ENCODE assay signal across 27 cellular contexts in the genomic region with DNA sequence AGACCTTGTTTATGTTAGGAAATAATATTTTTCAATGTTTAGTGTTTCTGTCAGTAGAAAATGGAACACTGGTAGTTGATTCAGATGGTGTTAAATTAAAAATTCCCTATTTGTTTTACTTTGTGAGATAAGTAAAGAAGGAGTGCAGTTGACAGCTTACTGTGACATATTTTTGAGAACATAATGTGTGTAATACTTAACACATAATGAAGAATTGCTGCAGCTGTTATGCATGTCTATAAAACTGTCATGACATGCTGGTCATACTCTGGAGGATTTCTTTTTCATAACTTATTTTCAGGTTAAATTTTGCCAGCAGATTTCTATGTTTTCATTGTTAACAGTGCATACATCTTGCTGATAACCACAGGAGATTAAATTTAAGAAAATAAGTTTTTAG.
A peak's percentile ranks its signal among the peaks of the same experiment; 100 is the strongest.
DNase-seq lines count a peak whose midpoint lies in the region; ATAC-seq and TF ChIP-seq lines count a peak whose summit lies in the region.
"Had no signal": no experiment of that assay in that cellular context is flagged by ENCODE, and none has a peak within 500 bp of the region (broad histone marks: within the 10 kb centered on the region; RNA-seq: fewer than 3 reads in every experiment).

No MANE protein-coding gene starts in this region.

- H3K4me1 ChIP-seq in HUES6 (ENCODE audit: control insufficient read depth, insufficient read depth, low read length) (peaks cover 6% of the 10 kb centered on the region; the same call in 1 of the 2 replicates), endodermal cell (ENCODE audit: control insufficient read depth, insufficient read depth, low read length) (no peaks in the 10 kb centered on the region), subcutaneous abdominal adipose tissue (ENCODE audit: control insufficient read depth in 5 of 5, insufficient read depth in 5 of 5, low read length in 5 of 5) (peaks cover 0 to 16% (median 8%) of the 10 kb centered on the region in 5 donors)
- H3K4me1 ChIP-seq: BLaER1 treated with 17β-estradiol and CSF1 and Interleukin-3, amounts not matched to agents 10 nM and 100 nM; Caco-2; prostate gland; SJSA1 had no signal

- H3K9ac ChIP-seq in HUES6 (ENCODE audit: low read length) (no peak overlapping the region), endodermal cell (ENCODE audit: extremely low read depth, low read length, poor library complexity, severe bottlenecking) (no peak overlapping the region), subcutaneous abdominal adipose tissue (ENCODE audit: low read length in 5 of 5) (peak overlapping the region in 2 of 5 donors; percentile 56 to 72)
- H3K9ac ChIP-seq: BLaER1 treated with 17β-estradiol and CSF1 and Interleukin-3, amounts not matched to agents 10 nM and 100 nM had no signal

- H3K4me3 Mint-ChIP-seq in endodermal cell = peak overlapping the region; percentile 72
- H3K4me3 Mint-ChIP-seq in effector memory CD8-positive, alpha-beta T cell = no peak overlapping the region
- H3K4me3 Mint-ChIP-seq: activated CD4-positive, alpha-beta memory T cell treated with anti-CD3 and anti-CD28 coated beads for 36 hours; immature natural killer cell; mesothelial cell of epicardium had no signal

- no peak overlapping the region for H3K27ac Mint-ChIP-seq in endodermal cell
- H3K27ac Mint-ChIP-seq in effector memory CD8-positive, alpha-beta T cell = no peak overlapping the region
- H3K27ac Mint-ChIP-seq: activated CD4-positive, alpha-beta memory T cell treated with anti-CD3 and anti-CD28 coated beads for 36 hours; immature natural killer cell; mesothelial cell of epicardium; naive thymus-derived CD8-positive, alpha-beta T cell had no signal

- ATAC-seq in GM21360 (IDR thresholded peaks at IDR 0.05; ENCODE audit: unreplicated experiment) = no peak
- ATAC-seq in effector memory CD8-positive, alpha-beta T cell (replicated peaks) = no peak
- ATAC-seq: activated CD4-positive, CD25-positive, alpha-beta regulatory T cell treated with anti-CD3 and anti-CD28 coated beads, Interleukin-2, amount 50 U/mL, for 24 hours; naive thymus-derived CD8-positive, alpha-beta T cell; stimulated activated naive CD8-positive, alpha-beta T cell treated with anti-CD3 and anti-CD28 coated beads, Interleukin-15, Interleukin-2, amounts not matched to agents 100 U/mL and 50 U/mL, for 24 hours had no signal

- H3K4me1 Mint-ChIP-seq in endodermal cell = peaks cover 4% of the 10 kb centered on the region
- H3K4me1 Mint-ChIP-seq in effector memory CD8-positive, alpha-beta T cell (ENCODE audit: low read depth in 2 of 2) = no peaks in the 10 kb centered on the region
- H3K4me1 Mint-ChIP-seq: immature natural killer cell; mesothelial cell of epicardium; naive thymus-derived CD8-positive, alpha-beta T cell had no signal

- H3K9me3 ChIP-seq in HUES6 (ENCODE audit: control insufficient read depth, insufficient read depth, low read depth, low read length) (no peaks in the 10 kb centered on the region), endodermal cell (ENCODE audit: control insufficient read depth, low read length) (no peaks in the 10 kb centered on the region), subcutaneous abdominal adipose tissue (ENCODE audit: control insufficient read depth in 5 of 5, low read length in 5 of 5) (peaks cover 0 to 7% (median 0%) of the 10 kb centered on the region in 5 donors)
- H3K9me3 ChIP-seq: Caco-2, prostate gland, sigmoid colon, SJSA1 had no signal

- H3K27me3 Mint-ChIP-seq in endodermal cell (ENCODE audit: insufficient read depth) = peaks cover 8% of the 10 kb centered on the region
- no peaks in the 10 kb centered on the region for H3K27me3 Mint-ChIP-seq in effector memory CD8-positive, alpha-beta T cell
- H3K27me3 Mint-ChIP-seq: activated CD4-positive, alpha-beta memory T cell treated with anti-CD3 and anti-CD28 coated beads for 36 hours had no signal

- H3K36me3 Mint-ChIP-seq in endodermal cell (ENCODE audit: low read depth) = no peaks in the 10 kb centered on the region
- H3K36me3 Mint-ChIP-seq in effector memory CD8-positive, alpha-beta T cell (ENCODE audit: insufficient read depth) = no peaks in the 10 kb centered on the region
- H3K36me3 Mint-ChIP-seq: activated CD4-positive, alpha-beta memory T cell treated with anti-CD3 and anti-CD28 coated beads for 36 hours; immature natural killer cell; mesothelial cell of epicardium had no signal

- H3K27ac ChIP-seq in HUES6 (ENCODE audit: low read depth, low read length) = no peak overlapping the region
- H3K27ac ChIP-seq in endodermal cell (ENCODE audit: low read depth, low read length) = no peak overlapping the region
- H3K27ac ChIP-seq in subcutaneous abdominal adipose tissue (ENCODE audit: low read depth, low read length) = peak overlapping the region; percentile 71
- H3K27ac ChIP-seq: BLaER1 treated with 17β-estradiol and CSF1 and Interleukin-3, amounts not matched to agents 10 nM and 100 nM; prostate gland; SJSA1 had no signal

- no peaks in the 10 kb centered on the region for H3K27me3 ChIP-seq in HUES6 (ENCODE audit: control insufficient read depth, insufficient read depth, low read length)
- no peaks in the 10 kb centered on the region for H3K27me3 ChIP-seq in endodermal cell (ENCODE audit: control insufficient read depth, insufficient read depth, low read length, poor library complexity, severe bottlenecking)
- H3K27me3 ChIP-seq in subcutaneous abdominal adipose tissue (ENCODE audit: control insufficient read depth in 5 of 5, insufficient read depth in 4 of 5, low read length in 5 of 5) = no peaks in the 10 kb centered on the region
- H3K27me3 ChIP-seq: BLaER1 treated with 17β-estradiol and CSF1 and Interleukin-3, amounts not matched to agents 10 nM and 100 nM; SJSA1; tibial artery had no signal

- H3K36me3 ChIP-seq in HUES6 (ENCODE audit: control insufficient read depth, insufficient read depth, low read length) = no peaks in the 10 kb centered on the region
- no peaks in the 10 kb centered on the region for H3K36me3 ChIP-seq in endodermal cell (ENCODE audit: control insufficient read depth, insufficient read depth, low read length)
- H3K36me3 ChIP-seq in subcutaneous abdominal adipose tissue (ENCODE audit: control insufficient read depth in 5 of 5, insufficient read depth in 5 of 5, low read length in 5 of 5) = no peaks in the 10 kb centered on the region
- H3K36me3 ChIP-seq: BLaER1 treated with 17β-estradiol and CSF1 and Interleukin-3, amounts not matched to agents 10 nM and 100 nM; prostate gland; sigmoid colon; SJSA1; tibial artery had no signal

- in situ Hi-C loops in GM13976 (cut with MboI; ENCODE audit: low sequenced_read_pairs, unreplicated experiment) = no loop called here

- DNase-seq in endodermal cell (no peak), myocyte (ENCODE audit: low read depth) (peak; percentile 12), GM13976 (ENCODE audit: low spot score) (no peak)
- DNase-seq in effector memory CD8-positive, alpha-beta T cell = no peak
- DNase-seq: activated CD4-positive, alpha-beta memory T cell treated with anti-CD3 and anti-CD28 coated beads for 36 hours; activated CD8-positive, alpha-beta memory T cell treated with anti-CD3 and anti-CD28 coated beads, Interleukin-2, amount 50 U/mL, for 4 hours; activated naive CD4-positive, alpha-beta T cell treated with anti-CD3 and anti-CD28 coated beads, Interleukin-2, amount 50 U/mL, for 16 hours; Caco-2; DMS79; effector CD4-positive, alpha-beta T cell; GF-D8; immature natural killer cell; naive thymus-derived CD8-positive, alpha-beta T cell; NCI-H1436; NCI-H2081 treated with DMSO at 0.1 percent for 48 hours; NCI-H345; sigmoid colon; stimulated activated naive CD8-positive, alpha-beta T cell treated with anti-CD3 and anti-CD28 coated beads, Interleukin-15, Interleukin-2, amounts not matched to agents 100 U/mL and 50 U/mL, for 24 hours had no signal

- H3K9me3 Mint-ChIP-seq in endodermal cell = no peaks in the 10 kb centered on the region
- peaks cover 0 to 9% of the 10 kb centered on the region in 2 donors for H3K9me3 Mint-ChIP-seq in effector memory CD8-positive, alpha-beta T cell

- TF ChIP-seq CTCF in endodermal cell (conservative IDR thresholded peaks at IDR 0.05) (no peak), GM13976 (IDR thresholded peaks at IDR 0.05; ENCODE audit: borderline replicate concordance, control extremely low read depth, extremely low read depth, insufficient read depth, missing control alignments) (no peak)

- peak overlapping the region; percentile 65 for H3K4me3 ChIP-seq in HUES6 (ENCODE audit: low read depth, low read length)
- H3K4me3 ChIP-seq in endodermal cell (ENCODE audit: low read length) = no peak overlapping the region
- H3K4me3 ChIP-seq in subcutaneous abdominal adipose tissue (ENCODE audit: low read depth in 1 of 5, low read length in 5 of 5) = peak overlapping the region in 4 of 5 donors; percentile 57 to 87 (median 68)
- H3K4me3 ChIP-seq: BLaER1 treated with 17β-estradiol and CSF1 and Interleukin-3, amounts not matched to agents 10 nM and 100 nM; SJSA1 had no signal
